15 cellular contexts compared by ENCODE assay signal in the genomic region with DNA sequence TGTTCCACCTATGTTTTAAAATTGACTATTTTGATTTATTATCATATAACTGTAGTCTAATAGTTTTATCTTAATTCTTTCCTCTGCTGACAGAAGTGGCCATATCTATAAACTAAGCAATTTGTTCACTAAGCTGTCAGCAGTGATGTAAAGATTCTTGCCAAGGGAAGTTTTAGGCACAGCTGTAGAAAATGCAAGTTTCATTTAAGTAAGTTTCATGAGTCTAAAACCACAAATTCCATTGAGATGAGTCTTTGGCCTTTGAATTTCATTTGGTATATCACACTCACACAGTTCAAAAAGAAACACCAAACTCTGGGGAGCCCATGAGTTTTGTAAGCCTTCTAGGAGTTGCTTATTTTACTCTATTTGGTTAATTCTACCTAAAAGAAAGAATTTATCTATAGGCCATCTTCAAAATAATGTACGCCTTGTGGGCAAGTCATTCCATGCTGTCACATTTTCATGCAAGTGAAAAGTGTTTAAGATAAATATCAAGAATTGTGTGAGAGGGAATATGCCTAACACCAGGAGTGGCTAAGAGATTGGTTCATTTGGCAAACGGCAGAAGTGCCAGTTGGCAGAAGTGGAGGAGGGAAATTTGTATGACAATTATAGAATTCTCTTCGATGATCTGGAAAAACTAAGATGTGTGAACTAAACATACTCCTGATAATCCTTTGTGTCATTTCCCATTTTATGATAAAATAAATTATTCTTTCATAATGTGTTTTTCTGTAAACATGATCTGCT.
DNase-seq lines count a peak whose midpoint lies in the region; ATAC-seq, FAIRE-seq and TF ChIP-seq lines count a peak whose summit lies in the region.
"Had no signal": no experiment of that assay in that cellular context is flagged by ENCODE, and none has a peak within 500 bp of the region (broad histone marks: within the 10 kb centered on the region; RNA-seq: fewer than 3 reads in every experiment).

No MANE protein-coding gene starts in this region.

- H3K27ac ChIP-seq in mammary epithelial cell (ENCODE audit: insufficient read depth, low read depth, low read length) (peak overlapping the region; percentile 52), HepG2 (ENCODE audit: extremely low read length, insufficient read depth, low read length) (no peak overlapping the region), right lobe of liver (no peak overlapping the region)
- H3K27ac ChIP-seq: left lung had no signal

- DNase-seq in AG10803 (ENCODE audit: low read depth) (peak; percentile 92), M059J (ENCODE audit: low read depth) (peak; percentile 83), mammary epithelial cell (peak; percentile 77), kidney tubule cell (ENCODE audit: low spot score) (peak; percentile 49), HepG2 (ENCODE audit: low spot score) (no peak), right lobe of liver (no peak)
- no peak for DNase-seq in activated CD8-positive, alpha-beta memory T cell treated with anti-CD3 and anti-CD28 coated beads, Interleukin-2, amount 50 U/mL, for 4 hours
- DNase-seq: amygdala, GOT3, left lung, NCI-H524, nucleus accumbens, SHP77 had no signal

- dilution Hi-C loops in mammary epithelial cell (cut with HindIII; ENCODE audit: low sequenced_read_pairs) = no loop called here

- no peak for TF ChIP-seq RAD21 in HepG2 (CRISPR knock-in tag; IDR thresholded peaks at IDR 0.05)

- POLR2A ChIA-PET in HepG2 (lab: Yijun Ruan, JAX) = no interaction called here

- CTCF ChIA-PET in mammary epithelial cell (lab: Charles Lee; ENCODE audit: low non-redundant PET) (no interaction called here), HepG2 (lab: Yijun Ruan, JAX; ENCODE audit: low intra/inter-chr PET ratio, low total read pairs) (no interaction called here)

- no peaks in the 10 kb centered on the region for H3K36me3 ChIP-seq in mammary epithelial cell (ENCODE audit: insufficient read depth, low read length)
- H3K36me3 ChIP-seq in HepG2 (replicated peaks in 1 of 2; ENCODE audit: control insufficient read depth in 1 of 2, insufficient read depth in 2 of 2, low read length in 2 of 2) = no peaks in the 10 kb centered on the region
- no peaks in the 10 kb centered on the region for H3K36me3 ChIP-seq in right lobe of liver
- H3K36me3 ChIP-seq: left lung had no signal

- no peaks in the 10 kb centered on the region for H4K20me1 ChIP-seq in mammary epithelial cell (ENCODE audit: insufficient read depth, low read length)
- no peaks in the 10 kb centered on the region for H4K20me1 ChIP-seq in HepG2 (ENCODE audit: insufficient read depth, low read length)

- H3K9ac ChIP-seq in mammary epithelial cell (ENCODE audit: insufficient read depth, low read length) = no peak overlapping the region
- no peak overlapping the region for H3K9ac ChIP-seq in HepG2 (ENCODE audit: insufficient read depth, low read depth, low read length)

- TF ChIP-seq EP300 in HepG2 (IDR thresholded peaks at IDR 0.05; ENCODE audit: low read depth in 2 of 2, low read length in 2 of 2) (no peak), HepG2 (CRISPR knock-in tag; IDR thresholded peaks at IDR 0.05; ENCODE audit: borderline replicate concordance) (no peak)

- WGBS in mammary epithelial cell (ENCODE audit: low coverage, missing lambda C conversion rate) = 42% methylated on average over 3 of the region's 3 CpGs
- 23% methylated on average over 3 of the region's 3 CpGs for WGBS in HepG2 (ENCODE audit: low lambda C conversion rate)
- 58% methylated on average over 3 of the region's 3 CpGs for WGBS in right lobe of liver (ENCODE audit: insufficient coverage, low coverage, low lambda C conversion rate, missing lambda C conversion rate)

- H3K4me1 ChIP-seq in mammary epithelial cell (ENCODE audit: insufficient read depth, low read length) = peaks cover 7% of the 10 kb centered on the region
- H3K4me1 ChIP-seq in HepG2 (ENCODE audit: insufficient read depth, low read length) = no peaks in the 10 kb centered on the region
- no peaks in the 10 kb centered on the region for H3K4me1 ChIP-seq in right lobe of liver
- H3K4me1 ChIP-seq: left lung had no signal

- FAIRE-seq in HepG2 (lab: Jason Lieb, UNC) = no peak

- no peak for ATAC-seq in HepG2
- no peak for ATAC-seq in GM18858 (IDR thresholded peaks at IDR 0.05; ENCODE audit: unreplicated experiment)
- ATAC-seq in right lobe of liver = no peak
- ATAC-seq: left lung; stimulated activated memory B cell treated with anti-CD40 and anti-IgM and Interleukin-4, amounts not matched to agents 10 μg/mL and 1 μg/mL and 100 μg/mL, for 72 hours had no signal

- no peak for TF ChIP-seq CTCF in AG10803 (conservative IDR thresholded peaks at IDR 0.05; ENCODE audit: low read length)
- TF ChIP-seq CTCF in mammary epithelial cell (conservative IDR thresholded peaks at IDR 0.05 in 1 of 2, IDR thresholded peaks at IDR 0.05 in 1 of 2; ENCODE audit: extremely low read depth in 1 of 2, insufficient read depth in 1 of 2, low read depth in 1 of 2, low read length in 2 of 2) = no peak
- TF ChIP-seq CTCF in HepG2 (CRISPR knock-in tag; IDR thresholded peaks at IDR 0.05) = no peak
- TF ChIP-seq CTCF in right lobe of liver (IDR thresholded peaks at IDR 0.05) = no peak

- H3K9me3 ChIP-seq in mammary epithelial cell (replicated peaks; ENCODE audit: insufficient read depth, low read length) (no peaks in the 10 kb centered on the region), HepG2 (ENCODE audit: low read length) (no peaks in the 10 kb centered on the region), right lobe of liver (no peaks in the 10 kb centered on the region)

- H3K4me2 ChIP-seq in mammary epithelial cell (ENCODE audit: insufficient read depth, low read depth, low read length) (no peak overlapping the region), HepG2 (ENCODE audit: low read depth, low read length) (no peak overlapping the region)

- no TSS peak for BruUV-seq in mammary epithelial cell (replicated peaks; lab: Mats Ljungman, UMichigan)
- BruUV-seq in HepG2 (replicated peaks; lab: Mats Ljungman, UMichigan) = no TSS peak

- intact Hi-C loops in mammary epithelial cell (cut with micrococcal nuclease) (no loop called here), HepG2 (cut with micrococcal nuclease; ENCODE audit: unreplicated experiment) (no loop called here), right lobe of liver (cut with DNase I) (no loop called here)

- no peak for TF ChIP-seq POLR2A in HepG2 (IDR thresholded peaks at IDR 0.05; ENCODE audit: insufficient read depth in 1 of 2, low read depth in 2 of 2, low read length in 2 of 2)
- TF ChIP-seq POLR2A in right lobe of liver (IDR thresholded peaks at IDR 0.05) = no peak

- H3K27me3 ChIP-seq in mammary epithelial cell (ENCODE audit: insufficient read depth, low read length) (no peaks in the 10 kb centered on the region), HepG2 (ENCODE audit: control insufficient read depth in 1 of 2, insufficient read depth in 2 of 2, low read length in 2 of 2) (no peaks in the 10 kb centered on the region), right lobe of liver (no peaks in the 10 kb centered on the region)
- H3K27me3 ChIP-seq: left lung had no signal

- H3K4me3 ChIP-seq in AG10803 (ENCODE audit: low read length) (no peak overlapping the region), mammary epithelial cell (replicated peaks in 1 of 3; ENCODE audit: insufficient read depth in 1 of 3, low read depth in 2 of 3, low read length in 3 of 3) (no peak overlapping the region), HepG2 (replicated peaks in 1 of 3; ENCODE audit: insufficient read depth in 1 of 3, low read depth in 2 of 3, low read length in 3 of 3) (no peak overlapping the region), right lobe of liver (no peak overlapping the region)
- H3K4me3 ChIP-seq: left lung had no signal

- peak overlapping the region; percentile 68 for H2AFZ ChIP-seq in mammary epithelial cell (ENCODE audit: low read depth, low read length)
- no peak overlapping the region for H2AFZ ChIP-seq in HepG2 (ENCODE audit: low read length)

- in situ Hi-C loops in mammary epithelial cell (cut with MboI; ENCODE audit: low sequenced_read_pairs in 2 of 2) = no loop called here
- in situ Hi-C loops in HepG2 (cut with HindIII; ENCODE audit: extremely low pct_ligation_motif_present, low pct_unique_long_range_greater_than_20kb) = no loop called here

- H3K79me2 ChIP-seq in mammary epithelial cell (ENCODE audit: insufficient read depth, low read length) (no peaks in the 10 kb centered on the region), HepG2 (ENCODE audit: insufficient read depth, low read length) (no peaks in the 10 kb centered on the region)

TF ChIP-seq in HepG2, 621 proteins besides CTCF, POLR2A, EP300 and RAD21 (continues in another document):
- TF ChIP-seq RFXAP (CRISPR knock-in tag; IDR thresholded peaks at IDR 0.05; ENCODE audit: borderline replicate concordance) (no peak), ZC3H13 (CRISPR knock-in tag; IDR thresholded peaks at IDR 0.05) (no peak), ZNF773 (CRISPR knock-in tag; IDR thresholded peaks at IDR 0.05; ENCODE audit: borderline replicate concordance) (no peak), XBP1 (CRISPR knock-in tag; IDR thresholded peaks at IDR 0.05) (no peak), HDAC1 (CRISPR knock-in tag; IDR thresholded peaks at IDR 0.05) (no peak), KLF11 (CRISPR knock-in tag; IDR thresholded peaks at IDR 0.05) (no peak), ZFP90 (CRISPR knock-in tag; IDR thresholded peaks at IDR 0.05; ENCODE audit: borderline replicate concordance) (no peak), ARID2 (CRISPR knock-in tag; IDR thresholded peaks at IDR 0.05; ENCODE audit: borderline replicate concordance) (no peak), REL (CRISPR knock-in tag; conservative IDR thresholded peaks at IDR 0.05) (no peak), BRD4 (CRISPR knock-in tag; IDR thresholded peaks at IDR 0.05) (no peak), TARDBP (CRISPR knock-in tag; IDR thresholded peaks at IDR 0.05) (no peak), TAF15 (IDR thresholded peaks at IDR 0.05; ENCODE audit: low read depth, low read length, poor library complexity, severe bottlenecking) (no peak), ZNF33B (CRISPR knock-in tag; IDR thresholded peaks at IDR 0.05) (no peak), RNF2 (conservative IDR thresholded peaks at IDR 0.05; ENCODE audit: low read depth) (no peak), MZF1 (CRISPR knock-in tag; IDR thresholded peaks at IDR 0.05; ENCODE audit: borderline replicate concordance) (no peak)
- TF ChIP-seq, protein P1, sequence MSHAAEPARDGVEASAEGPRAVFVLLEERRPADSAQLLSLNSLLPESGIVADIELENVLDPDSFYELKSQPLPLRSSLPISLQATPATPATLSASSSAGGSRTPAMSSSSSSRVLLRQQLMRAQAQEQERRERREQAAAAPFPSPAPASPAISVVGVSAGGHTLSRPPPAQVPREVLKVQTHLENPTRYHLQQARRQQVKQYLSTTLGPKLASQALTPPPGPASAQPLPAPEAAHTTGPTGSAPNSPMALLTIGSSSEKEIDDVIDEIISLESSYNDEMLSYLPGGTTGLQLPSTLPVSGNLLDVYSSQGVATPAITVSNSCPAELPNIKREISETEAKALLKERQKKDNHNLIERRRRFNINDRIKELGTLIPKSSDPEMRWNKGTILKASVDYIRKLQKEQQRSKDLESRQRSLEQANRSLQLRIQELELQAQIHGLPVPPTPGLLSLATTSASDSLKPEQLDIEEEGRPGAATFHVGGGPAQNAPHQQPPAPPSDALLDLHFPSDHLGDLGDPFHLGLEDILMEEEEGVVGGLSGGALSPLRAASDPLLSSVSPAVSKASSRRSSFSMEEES (CRISPR knock-in tag; IDR thresholded peaks at IDR 0.05) = no peak

Comparison
In these comparisons a context has a peak if more than half of its experiments do, and no peak if none do; other contexts are left out.
1. DNase-seq: peak in AG10803 (single experiment), M059J (single experiment), mammary epithelial cell (single experiment) and kidney tubule cell (single experiment); none in HepG2 (single experiment), activated CD8-positive, alpha-beta memory T cell treated with anti-CD3 and anti-CD28 coated beads, Interleukin-2, amount 50 U/mL, for 4 hours (single experiment) and right lobe of liver (0 of 3).